ENCODE assay signal across 9 cellular contexts in the genomic region with DNA sequence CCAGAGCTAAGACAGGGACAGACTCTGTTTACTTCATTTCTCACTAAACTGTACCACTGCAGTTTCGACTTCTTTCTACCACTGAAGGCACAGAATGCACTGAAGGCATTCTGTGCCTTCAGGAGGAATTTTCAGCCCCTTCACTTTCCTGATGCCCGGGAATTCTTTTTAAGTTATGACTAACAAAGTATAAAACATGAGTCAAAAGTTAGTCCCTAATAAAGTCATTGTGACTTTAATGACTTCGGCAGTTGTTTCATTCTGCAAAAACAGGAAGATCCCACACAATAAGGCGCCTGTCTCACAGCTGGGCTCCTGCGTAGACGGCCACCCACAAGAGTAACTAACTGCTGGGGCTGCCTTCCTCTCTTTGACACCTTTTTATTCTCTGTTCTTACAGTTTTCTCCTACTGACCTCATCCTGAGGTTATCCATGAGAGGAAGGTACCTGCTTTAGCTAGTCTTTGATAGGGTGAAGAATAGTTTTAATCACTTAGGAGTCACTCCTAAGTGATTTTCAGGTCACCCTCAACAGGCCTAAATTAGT.
A peak's percentile ranks its signal among the peaks of the same experiment; 100 is the strongest.
DNase-seq lines count a peak whose midpoint lies in the region; ATAC-seq and TF ChIP-seq lines count a peak whose summit lies in the region.
"Had no signal": no experiment of that assay in that cellular context is flagged by ENCODE, and none has a peak within 500 bp of the region (broad histone marks: within the 10 kb centered on the region; RNA-seq: fewer than 3 reads in every experiment).

No MANE protein-coding gene starts in this region.

- H2BK12ac ChIP-seq in neuronal stem cell (ENCODE audit: low read length): no peak overlapping the region

- no peak overlapping the region for H3K4me2 ChIP-seq in neuronal stem cell (ENCODE audit: insufficient read depth, low read length, poor library complexity, severe bottlenecking)

- no peak overlapping the region for H3K4ac ChIP-seq in neuronal stem cell (ENCODE audit: low read length)

- no CpG with 5 or more reads among the region's 6 CpGs for WGBS in neuronal stem cell (ENCODE audit: extremely low coverage in 2 of 2, insufficient read length in 2 of 2, insufficient replicate concordance in 1 of 2), 2 donors

- no peak overlapping the region for H2AK5ac ChIP-seq in neuronal stem cell (ENCODE audit: low read depth, low read length)

- DNase-seq in SIG-M5 treated with dmso at 0.1 percent for 504 hours (lab: John Stamatoyannopoulos, UW; ENCODE audit: unreplicated experiment): peak; percentile 48
- DNase-seq in SIG-M5 (lab: John Stamatoyannopoulos, UW): no peak
- peak; percentile 57 for DNase-seq in SK-N-MC (ENCODE audit: low read depth, low spot score)
- DNase-seq in dorsolateral prefrontal cortex: peak in 1 of 10 donors; percentile 53
- DNase-seq in neuronal stem cell (ENCODE audit: low spot score): no peak
- no peak for DNase-seq in amniotic stem cell (lab: John Stamatoyannopoulos, UW)
- no peak for DNase-seq in DMS114 treated with DMSO at 0.1 percent for 48 hours (lab: John Stamatoyannopoulos, UW; ENCODE audit: unreplicated experiment)

- H3K9me3 ChIP-seq in SK-N-MC (ENCODE audit: low read depth, low read length) (no peaks in the 10 kb centered on the region), neuronal stem cell (replicated peaks in 1 of 2; ENCODE audit: control insufficient read depth in 2 of 2, insufficient read depth in 1 of 2, low read depth in 1 of 2, low read length in 2 of 2) (peaks cover 0 to 7% of the 10 kb centered on the region in 2 donors)

- H2BK120ac ChIP-seq in neuronal stem cell (ENCODE audit: low read depth, low read length): no peak overlapping the region

- no peak overlapping the region for H3K14ac ChIP-seq in neuronal stem cell (ENCODE audit: low read length)

- no peak overlapping the region for H4K8ac ChIP-seq in neuronal stem cell (ENCODE audit: low read depth, low read length)

- peak overlapping the region; percentile 15 for H2AFZ ChIP-seq in neuronal stem cell (ENCODE audit: low read length)

- peak in 1 of 56 donors; percentile 13 for TF ChIP-seq CTCF in dorsolateral prefrontal cortex (IDR thresholded peaks at IDR 0.05 in 54 of 56, conservative IDR thresholded peaks at IDR 0.05 in 2 of 56; ENCODE audit: low read depth in 1 of 56, partially characterized antibody in 56 of 56)

- no peaks in the 10 kb centered on the region for H3K27me3 ChIP-seq in dorsolateral prefrontal cortex
- no peaks in the 10 kb centered on the region for H3K27me3 ChIP-seq in neuronal stem cell (ENCODE audit: control insufficient read depth in 3 of 3, insufficient read depth in 3 of 3, low read depth in 1 of 3, low read length in 3 of 3)

- H3K4me3 ChIP-seq in SK-N-MC (peak overlapping the region; percentile 67), dorsolateral prefrontal cortex (peak overlapping the region in 37 of 59 donors; percentile 2 to 45 (median 13)), neuronal stem cell (ENCODE audit: low read length in 2 of 2) (no peak overlapping the region)

- no peaks in the 10 kb centered on the region for H3K79me1 ChIP-seq in neuronal stem cell (ENCODE audit: low read depth, low read length)

- H2BK5ac ChIP-seq in neuronal stem cell (ENCODE audit: low read length): no peak overlapping the region

- no peak overlapping the region for H4K91ac ChIP-seq in neuronal stem cell (ENCODE audit: low read depth, low read length, poor library complexity)

- no peak overlapping the region for H3K23ac ChIP-seq in neuronal stem cell (ENCODE audit: low read depth, low read length, poor library complexity)

- no peaks in the 10 kb centered on the region for H3K36me3 ChIP-seq in SK-N-MC (ENCODE audit: insufficient read depth, low read length)
- peaks cover 0 to 14% of the 10 kb centered on the region in 2 donors for H3K36me3 ChIP-seq in neuronal stem cell (replicated peaks in 1 of 2; ENCODE audit: control insufficient read depth in 2 of 2, insufficient read depth in 2 of 2, low read length in 2 of 2)

- intact Hi-C loops in dorsolateral prefrontal cortex (cut with DNase I): loop anchor here (5.0 to 10.0 kb wide), 3 partner anchors 73 to 185 kb away; partner anchors contain the start of gene SGIP1 (in 1 of the 2)

- peak overlapping the region; percentile 95 for H3K27ac ChIP-seq in SK-N-MC
- peak overlapping the region; percentile 39 to 94 (median 83) for H3K27ac ChIP-seq in dorsolateral prefrontal cortex
- no peak overlapping the region for H3K27ac ChIP-seq in neuronal stem cell (replicated peaks; ENCODE audit: low read length)
- H3K27ac ChIP-seq: 22Rv1 had no signal

- ATAC-seq in HG03045 (IDR thresholded peaks at IDR 0.05; ENCODE audit: unreplicated experiment): peak; percentile 74

- H3K9ac ChIP-seq in SK-N-MC (ENCODE audit: insufficient read length) (peak overlapping the region; percentile 63), neuronal stem cell (ENCODE audit: low read depth, low read length, poor library complexity) (no peak overlapping the region)

- no peak overlapping the region for H3K18ac ChIP-seq in neuronal stem cell (ENCODE audit: low read length)

- H2BK15ac ChIP-seq in neuronal stem cell (ENCODE audit: low read length): no peak overlapping the region

- peaks cover 17 to 47% of the 10 kb centered on the region in 2 donors for H3K4me1 ChIP-seq in neuronal stem cell (ENCODE audit: control insufficient read depth in 2 of 2, insufficient read depth in 1 of 2, low read depth in 1 of 2, low read length in 2 of 2)

Comparison
In these comparisons a context has a peak if more than half of its experiments do, and no peak if none do; other contexts are left out.
1. DNase-seq: peak in SIG-M5 treated with dmso at 0.1 percent for 504 hours (single experiment) and SK-N-MC (single experiment); none in SIG-M5 (single experiment), neuronal stem cell (single experiment), amniotic stem cell (single experiment) and DMS114 treated with DMSO at 0.1 percent for 48 hours (single experiment).
2. H3K4me3 ChIP-seq: peak in SK-N-MC (single experiment) and dorsolateral prefrontal cortex (37 of 59); none in neuronal stem cell (0 of 2).